26 cellular contexts compared by ENCODE assay signal in the genomic region with DNA sequence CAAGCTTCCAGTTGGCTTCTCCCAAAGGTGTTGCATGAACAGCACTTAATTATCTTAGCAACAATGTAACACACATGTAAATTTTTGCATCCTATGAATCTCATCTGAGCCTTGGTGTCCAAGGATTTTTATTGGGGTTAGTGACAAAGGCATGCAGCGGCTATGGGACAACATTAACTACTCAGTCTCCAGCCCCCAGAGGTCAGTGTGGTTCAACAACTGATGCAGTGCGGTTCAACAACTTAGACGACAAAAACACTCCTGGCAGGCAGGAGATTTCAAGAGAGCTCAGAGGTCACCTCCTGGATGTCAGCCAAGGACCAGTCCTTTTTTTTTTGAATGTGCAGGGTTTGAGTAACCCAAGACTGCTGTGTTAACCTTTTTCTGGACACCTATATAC.
"Had no signal": no experiment of that assay in that cellular context is flagged by ENCODE, and none has a peak within 500 bp of the region (broad histone marks: within the 10 kb centered on the region; RNA-seq: fewer than 3 reads in every experiment).

No MANE protein-coding gene starts in this region.

- DNase-seq: activated CD4-positive, alpha-beta memory T cell treated with anti-CD3 and anti-CD28 coated beads for 36 hours; activated CD4-positive, alpha-beta T cell treated with anti-CD3 and anti-CD28 coated beads for 4 hours; activated CD4-positive, CD25-positive, alpha-beta regulatory T cell; activated effector memory CD4-positive, alpha-beta T cell treated with Interleukin-2 at 50 U/mL for 16 hours; activated naive CD4-positive, alpha-beta T cell treated with anti-CD3 and anti-CD28 coated beads for 36 hours; activated naive CD8-positive, alpha-beta T cell treated with anti-CD3 and anti-CD28 coated beads, Interleukin-2, amount 10 ng/mL, durations not matched to agents 7 days and 5 days; activated T-cell treated with anti-CD3 and anti-CD28 coated beads, Interleukin-2, amount 50 U/mL, for 72 hours; amniotic stem cell; cerebellar nuclear complex; head of caudate nucleus; immature natural killer cell; lower lobe of right lung; naive thymus-derived CD4-positive, alpha-beta T cell; posterior cingulate gyrus; spleen; stimulated activated CD4-positive, alpha-beta T cell treated with anti-CD3 and anti-CD28 coated beads, Interleukin-4, amount 100 ng/mL, for 1 hour; stimulated activated naive CD4-positive, alpha-beta T cell; T1000; testis; upper lobe of right lung had no signal

- H3K36me3 ChIP-seq: gastroesophageal sphincter, lower lobe of right lung, spleen, upper lobe of right lung had no signal

- FAIRE-seq: bronchial epithelial cell had no signal

- H3K4me3 Mint-ChIP-seq: activated CD4-positive, alpha-beta memory T cell treated with anti-CD3 and anti-CD28 coated beads for 36 hours; activated naive CD4-positive, alpha-beta T cell treated with anti-CD3 and anti-CD28 coated beads for 36 hours; activated naive CD8-positive, alpha-beta T cell treated with anti-CD3 and anti-CD28 coated beads, Interleukin-2, amount 10 ng/mL, durations not matched to agents 7 days and 5 days; activated T-cell treated with anti-CD3 and anti-CD28 coated beads, Interleukin-2, amount 50 U/mL, for 72 hours; immature natural killer cell; naive thymus-derived CD4-positive, alpha-beta T cell; neural crest cell; T-helper 1 cell treated with Interleukin-12 subunit alpha and Interleukin-12 subunit beta and Interleukin-4 antibody, amounts not matched to agents 30 μg/mL and 1 μg/mL, for 36 hours had no signal

- H3K9me3 Mint-ChIP-seq: activated naive CD4-positive, alpha-beta T cell treated with anti-CD3 and anti-CD28 coated beads for 36 hours; immature natural killer cell; neural crest cell; T-helper 1 cell treated with Interleukin-12 subunit alpha and Interleukin-12 subunit beta and Interleukin-4 antibody, amounts not matched to agents 30 μg/mL and 1 μg/mL, for 36 hours had no signal

- H3K4me1 Mint-ChIP-seq: activated naive CD8-positive, alpha-beta T cell treated with anti-CD3 and anti-CD28 coated beads, Interleukin-2, amount 10 ng/mL, durations not matched to agents 7 days and 5 days; immature natural killer cell; neural crest cell had no signal

- H3K27ac Mint-ChIP-seq: activated CD4-positive, alpha-beta memory T cell treated with anti-CD3 and anti-CD28 coated beads for 36 hours; activated naive CD4-positive, alpha-beta T cell treated with anti-CD3 and anti-CD28 coated beads for 36 hours; activated naive CD8-positive, alpha-beta T cell treated with anti-CD3 and anti-CD28 coated beads, Interleukin-2, amount 10 ng/mL, durations not matched to agents 7 days and 5 days; activated T-cell treated with anti-CD3 and anti-CD28 coated beads, Interleukin-2, amount 50 U/mL, for 72 hours; immature natural killer cell; naive thymus-derived CD4-positive, alpha-beta T cell; T-helper 1 cell treated with Interleukin-12 subunit alpha and Interleukin-12 subunit beta and Interleukin-4 antibody, amounts not matched to agents 30 μg/mL and 1 μg/mL, for 36 hours had no signal

- H3K27ac ChIP-seq: coronary artery, epithelial cell of prostate, gastroesophageal sphincter, lower lobe of right lung, spleen, testis, upper lobe of right lung had no signal

- H3K4me1 ChIP-seq: gastroesophageal sphincter, lower lobe of right lung, spleen, testis, upper lobe of right lung had no signal

- H3K9me3 ChIP-seq: gastroesophageal sphincter, lower lobe of right lung, testis, upper lobe of right lung had no signal

- H3K36me3 Mint-ChIP-seq: activated CD4-positive, alpha-beta memory T cell treated with anti-CD3 and anti-CD28 coated beads for 36 hours; immature natural killer cell had no signal

- H3K27me3 ChIP-seq: gastroesophageal sphincter, spleen, testis, upper lobe of right lung had no signal

- H3K27me3 Mint-ChIP-seq: activated CD4-positive, alpha-beta memory T cell treated with anti-CD3 and anti-CD28 coated beads for 36 hours; activated naive CD8-positive, alpha-beta T cell treated with anti-CD3 and anti-CD28 coated beads, Interleukin-2, amount 10 ng/mL, durations not matched to agents 7 days and 5 days; naive thymus-derived CD4-positive, alpha-beta T cell had no signal

- H3K4me3 ChIP-seq: coronary artery, gastroesophageal sphincter, lower lobe of right lung, spleen, testis, upper lobe of right lung had no signal
